Comparison of ENCODE assay signal across 8 cellular contexts in the genomic region with DNA sequence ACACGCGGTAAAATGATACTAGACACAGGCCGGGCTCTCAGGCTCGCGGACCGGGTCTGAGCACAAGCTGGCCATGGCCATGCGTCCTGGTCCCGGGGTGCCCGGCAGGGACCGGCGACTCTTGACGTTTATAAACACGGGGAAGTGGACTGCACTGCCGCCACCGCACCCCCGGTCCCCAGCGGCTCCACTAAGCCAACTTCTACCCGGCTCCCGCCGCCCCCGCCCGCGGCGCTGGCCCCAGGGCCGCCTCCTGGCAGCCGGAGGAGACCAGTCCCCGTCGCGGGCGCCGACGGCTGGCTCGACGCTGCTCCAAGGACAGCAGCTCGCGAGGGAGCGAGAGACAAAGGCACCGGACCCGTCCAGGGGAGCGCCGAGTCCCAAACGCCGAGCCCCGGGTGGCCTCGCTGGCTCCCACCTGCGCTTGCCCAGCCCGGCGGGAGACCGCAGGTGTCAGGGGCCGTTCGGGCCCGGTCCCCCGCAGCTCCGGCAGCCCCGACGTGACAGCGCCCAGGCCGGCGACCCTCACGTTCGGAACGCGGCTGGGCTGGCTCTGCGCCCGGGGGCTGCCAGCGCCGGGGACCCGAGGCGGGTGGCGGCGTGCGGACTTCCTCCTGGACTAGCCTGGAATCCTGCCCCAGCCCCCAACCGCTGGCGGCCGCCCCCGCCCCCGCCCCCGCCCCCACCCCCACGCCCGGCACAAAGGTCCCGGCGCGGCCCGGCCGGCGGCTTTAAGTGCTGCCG. TPM values are rescaled to one million over a fixed set of nuclear protein-coding genes. Genes with fewer than 3 reads are reported as not detected.
A peak's percentile ranks its signal among the peaks of the same experiment; 100 is the strongest.
DNase-seq lines count a peak whose midpoint lies in the region; ATAC-seq and TF ChIP-seq lines count a peak whose summit lies in the region.

No MANE protein-coding gene starts in this region.

- peaks cover 19% of the 10 kb centered on the region for H3K36me3 Mint-ChIP-seq in dendritic cell treated with granulocyte-macrophage colony-stimulating factor and Interleukin-4, amounts not matched to agents 40 ng/mL and 50 ng/mL, for 4 days (ENCODE audit: low read depth)

- no peaks in the 10 kb centered on the region for H3K27me3 Mint-ChIP-seq in dendritic cell treated with granulocyte-macrophage colony-stimulating factor and Interleukin-4, amounts not matched to agents 40 ng/mL and 50 ng/mL, for 4 days

- peaks cover 59% of the 10 kb centered on the region for H3K4me1 Mint-ChIP-seq in dendritic cell treated with granulocyte-macrophage colony-stimulating factor and Interleukin-4, amounts not matched to agents 40 ng/mL and 50 ng/mL, for 4 days (ENCODE audit: low read depth)

- intact Hi-C loops in dendritic cell treated with granulocyte-macrophage colony-stimulating factor and Interleukin-4, amounts not matched to agents 40 ng/mL and 50 ng/mL, for 4 days (cut with micrococcal nuclease): loop anchor here (1.0 to 5.0 kb wide), 3 partner anchors 16 to 50 kb away; no protein-coding TSS in a partner anchor
- intact Hi-C loops in lower lobe of right lung (cut with DNase I): no loop called here

- no peaks in the 10 kb centered on the region for H3K9me3 ChIP-seq in lower lobe of right lung

- H3K27ac ChIP-seq in lower lobe of right lung: peak overlapping the region; percentile 97

- DNase-seq in AG09309 (ENCODE audit: low read depth) (no peak), lower lobe of right lung (peak; percentile 83), GDM1 (lab: John Stamatoyannopoulos, UW) (no peak)
- peak; percentile 19 for DNase-seq in stimulated activated CD8-positive, alpha-beta memory T cell treated with anti-CD3 and anti-CD28 coated beads, Interleukin-4, amount 100 ng/mL, for 24 hours (ENCODE audit: low read depth)

- TF ChIP-seq CTCF in AG09309 (IDR thresholded peaks at IDR 0.05; ENCODE audit: control insufficient read depth, insufficient read depth, low read depth, low read length, missing control alignments) (no peak), WI38 (IDR thresholded peaks at IDR 0.05; ENCODE audit: low read depth, low read length) (no peak), lower lobe of right lung (IDR thresholded peaks at IDR 0.05) (no peak)

- peak overlapping the region; percentile 97 for H3K4me3 Mint-ChIP-seq in dendritic cell treated with granulocyte-macrophage colony-stimulating factor and Interleukin-4, amounts not matched to agents 40 ng/mL and 50 ng/mL, for 4 days

- H3K27ac Mint-ChIP-seq in dendritic cell treated with granulocyte-macrophage colony-stimulating factor and Interleukin-4, amounts not matched to agents 40 ng/mL and 50 ng/mL, for 4 days: peak overlapping the region; percentile 98

- no peaks in the 10 kb centered on the region for H3K9me3 Mint-ChIP-seq in dendritic cell treated with granulocyte-macrophage colony-stimulating factor and Interleukin-4, amounts not matched to agents 40 ng/mL and 50 ng/mL, for 4 days

- no peaks in the 10 kb centered on the region for H3K27me3 ChIP-seq in lower lobe of right lung (ENCODE audit: low read depth)

- peak; percentile 19 for ATAC-seq in GM19043 (IDR thresholded peaks at IDR 0.05; ENCODE audit: low read depth, unreplicated experiment)
- peak; percentile 33 for ATAC-seq in HG03432 (IDR thresholded peaks at IDR 0.05; ENCODE audit: unreplicated experiment)
- ATAC-seq in lower lobe of right lung: peak; percentile 56 to 60

- peaks cover 78% of the 10 kb centered on the region for H3K4me1 ChIP-seq in lower lobe of right lung

- H3K4me3 ChIP-seq in AG09309 (ENCODE audit: control insufficient read depth, low read depth, low read length): peak overlapping the region; percentile 70
- H3K4me3 ChIP-seq in WI38 (ENCODE audit: low read depth, low read length): peak overlapping the region; percentile 91
- H3K4me3 ChIP-seq in lower lobe of right lung: peak overlapping the region; percentile 92

- no peaks in the 10 kb centered on the region for H3K36me3 ChIP-seq in lower lobe of right lung

RNA-seq across cellular contexts. Expression of a gene that starts 0.5 kb away (rescaled TPM):
- total RNA-seq in lower lobe of right lung: 409 TPM

Comparison
In these comparisons a context has a peak if more than half of its experiments do, and no peak if none do; other contexts are left out.
1. DNase-seq: peak in lower lobe of right lung (single experiment) and stimulated activated CD8-positive, alpha-beta memory T cell treated with anti-CD3 and anti-CD28 coated beads, Interleukin-4, amount 100 ng/mL, for 24 hours (single experiment); none in AG09309 (single experiment) and GDM1 (single experiment).
2. Peak in every context shown above with its lines, with median percentiles within 50 percentile points of each other: H3K4me3 ChIP-seq and ATAC-seq.